8 cellular contexts compared by ENCODE assay signal in genomic region chr1:83998205-83998598, GRCh38. TPM values are rescaled to one million over a fixed set of nuclear protein-coding genes. Genes with fewer than 3 reads are reported as not detected.
DNase-seq lines count a peak whose midpoint lies in the region; ATAC-seq and TF ChIP-seq lines count a peak whose summit lies in the region.

No MANE protein-coding gene starts in this region.

- no peaks in the 10 kb centered on the region for H3K9me3 Mint-ChIP-seq in activated naive CD8-positive, alpha-beta T cell treated with anti-CD3 and anti-CD28 coated beads, Interleukin-2, amount 50 U/mL, for 24 hours

- no peak for DNase-seq in left ventricle myocardium inferior
- no peak for DNase-seq in cardiac septum (ENCODE audit: low spot score)
- no peak for DNase-seq in activated naive CD8-positive, alpha-beta T cell treated with anti-CD3 and anti-CD28 coated beads, Interleukin-2, amount 50 U/mL, for 24 hours
- DNase-seq in left lung: no peak
- no peak for DNase-seq in thyroid gland

- no peak for TF ChIP-seq POLR2A in thyroid gland (IDR thresholded peaks at IDR 0.05)

- H3K4me1 Mint-ChIP-seq in activated naive CD8-positive, alpha-beta T cell treated with anti-CD3 and anti-CD28 coated beads, Interleukin-2, amount 50 U/mL, for 24 hours: peaks cover 10% of the 10 kb centered on the region

- H3K27ac Mint-ChIP-seq in activated naive CD8-positive, alpha-beta T cell treated with anti-CD3 and anti-CD28 coated beads, Interleukin-2, amount 50 U/mL, for 24 hours: peak overlapping the region; percentile 18

- no peaks in the 10 kb centered on the region for H3K36me3 ChIP-seq in left ventricle myocardium inferior
- H3K36me3 ChIP-seq in left lung: no peaks in the 10 kb centered on the region
- H3K36me3 ChIP-seq in thyroid gland: no peaks in the 10 kb centered on the region

- H3K27me3 ChIP-seq in left ventricle myocardium inferior (ENCODE audit: low read depth) (peaks cover 45% of the 10 kb centered on the region), left lung (peaks cover 0 to 55% of the 10 kb centered on the region in 2 donors), thyroid gland (no peaks in the 10 kb centered on the region)

- H3K36me3 Mint-ChIP-seq in activated naive CD8-positive, alpha-beta T cell treated with anti-CD3 and anti-CD28 coated beads, Interleukin-2, amount 50 U/mL, for 24 hours (ENCODE audit: low read depth): no peaks in the 10 kb centered on the region

- H3K27me3 Mint-ChIP-seq in activated naive CD8-positive, alpha-beta T cell treated with anti-CD3 and anti-CD28 coated beads, Interleukin-2, amount 50 U/mL, for 24 hours: peaks cover 60% of the 10 kb centered on the region

- ATAC-seq in activated naive CD8-positive, alpha-beta T cell treated with anti-CD3 and anti-CD28 coated beads, Interleukin-2, amount 50 U/mL, for 24 hours: no peak
- ATAC-seq in left lung (peak; percentile 40), HG03520 (IDR thresholded peaks at IDR 0.05; ENCODE audit: unreplicated experiment) (no peak), GM18502 (IDR thresholded peaks at IDR 0.05; ENCODE audit: poor library complexity, unreplicated experiment) (no peak), HG02852 (IDR thresholded peaks at IDR 0.05; ENCODE audit: unreplicated experiment) (no peak)

- 17 to 25% methylated on average over 12 of the region's 12 CpGs for WGBS in thyroid gland, 2 donors

- peak overlapping the region; percentile 91 for H3K4me3 ChIP-seq in left ventricle myocardium inferior
- H3K4me3 ChIP-seq in left lung: peak overlapping the region; percentile 61 to 84
- peak overlapping the region in 2 of 3 donors; percentile 60 to 73 for H3K4me3 ChIP-seq in thyroid gland (replicated peaks in 1 of 3)

- intact Hi-C loops in left ventricle myocardium inferior (cut with micrococcal nuclease): no loop called here
- intact Hi-C loops in cardiac septum (cut with DNase I): no loop called here
- intact Hi-C loops in left lung (cut with DNase I): no loop called here
- intact Hi-C loops in thyroid gland (cut with DNase I): no loop called here

- H3K9me3 ChIP-seq in left ventricle myocardium inferior (replicated peaks) (no peaks in the 10 kb centered on the region), left lung (no peaks in the 10 kb centered on the region), thyroid gland (no peaks in the 10 kb centered on the region)

- peak overlapping the region; percentile 76 for H3K27ac ChIP-seq in left ventricle myocardium inferior (replicated peaks)
- H3K27ac ChIP-seq in left lung: peak overlapping the region in 1 of 2 donors; percentile 77
- no peak overlapping the region for H3K27ac ChIP-seq in thyroid gland

- TF ChIP-seq CTCF in left ventricle myocardium inferior (IDR thresholded peaks at IDR 0.05; ENCODE audit: borderline replicate concordance) (no peak), left lung (IDR thresholded peaks at IDR 0.05) (no peak), thyroid gland (IDR thresholded peaks at IDR 0.05) (no peak)

- peak overlapping the region; percentile 77 for H3K4me3 Mint-ChIP-seq in activated naive CD8-positive, alpha-beta T cell treated with anti-CD3 and anti-CD28 coated beads, Interleukin-2, amount 50 U/mL, for 24 hours

- peaks cover 22% of the 10 kb centered on the region for H3K4me1 ChIP-seq in left ventricle myocardium inferior
- peaks cover 0 to 5% of the 10 kb centered on the region in 2 donors for H3K4me1 ChIP-seq in left lung
- H3K4me1 ChIP-seq in thyroid gland: peaks cover 0 to 6% of the 10 kb centered on the region in 2 donors

RNA-seq across cellular contexts. Expression of gene TTLL7, which starts 0.7 kb away (rescaled TPM):
- total RNA-seq in left ventricle myocardium inferior (7.8 TPM), cardiac septum (24.8 TPM), left lung (10 to 100 TPM; 13.7 to 15.0 TPM), thyroid gland (10 to 100 TPM in 3 of 4 donors, 1 to 10 TPM in 1; 7.8 to 22.7 (median 12.8) TPM)
